Comparison of ENCODE assay signal across 23 cellular contexts in the genomic region with DNA sequence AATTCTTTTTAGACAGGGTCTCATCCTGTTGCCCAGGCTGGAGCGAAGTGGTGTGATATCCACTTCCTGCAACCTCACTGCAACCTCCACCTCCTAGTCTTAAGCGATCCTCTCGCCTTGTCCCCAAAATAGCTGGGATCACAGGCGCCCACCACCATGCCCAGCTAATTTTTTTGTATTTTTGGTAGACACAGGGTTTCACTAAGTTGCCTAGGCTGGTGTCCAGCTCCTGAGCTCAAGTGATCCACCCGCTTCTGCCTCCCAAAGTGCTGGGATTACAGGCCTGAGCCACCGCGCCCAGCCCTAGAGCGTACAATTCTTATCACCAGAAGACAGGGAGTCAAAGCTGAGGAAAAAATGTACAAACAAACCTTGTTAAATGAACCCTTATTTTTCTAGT. TPM values are rescaled to one million over a fixed set of nuclear protein-coding genes. Genes with fewer than 3 reads are reported as not detected.
"Had no signal": no experiment of that assay in that cellular context is flagged by ENCODE, and none has a peak within 500 bp of the region (broad histone marks: within the 10 kb centered on the region; RNA-seq: fewer than 3 reads in every experiment).

No MANE protein-coding gene starts in this region.

- H3K27me3 ChIP-seq: esophagus squamous epithelium, heart right ventricle, sigmoid colon, thyroid gland had no signal

- H3K36me3 Mint-ChIP-seq: immature natural killer cell had no signal

- H3K27ac Mint-ChIP-seq: activated CD4-positive, alpha-beta memory T cell treated with anti-CD3 and anti-CD28 coated beads, Interleukin-2, amount 10 ng/mL, durations not matched to agents 7 days and 5 days; activated naive CD4-positive, alpha-beta T cell treated with anti-CD3 and anti-CD28 coated beads for 36 hours; activated T-cell treated with anti-CD3 and anti-CD28 coated beads, Interleukin-2, amount 50 U/mL, for 24 hours; nephron progenitor cell had no signal

- H3K4me3 Mint-ChIP-seq: activated CD4-positive, alpha-beta memory T cell treated with anti-CD3 and anti-CD28 coated beads, Interleukin-2, amount 10 ng/mL, durations not matched to agents 7 days and 5 days; activated naive CD4-positive, alpha-beta T cell treated with anti-CD3 and anti-CD28 coated beads for 36 hours; activated T-cell treated with anti-CD3 and anti-CD28 coated beads, Interleukin-2, amount 50 U/mL, for 24 hours; immature natural killer cell; nephron progenitor cell had no signal

- H3K9me3 ChIP-seq: esophagus squamous epithelium, heart right ventricle, left ventricle myocardium inferior, sigmoid colon, thyroid gland had no signal

- H3K27ac ChIP-seq: esophagus squamous epithelium, left ventricle myocardium inferior, sigmoid colon, thyroid gland, VCaP had no signal

- H3K9me3 Mint-ChIP-seq: activated CD4-positive, alpha-beta memory T cell treated with anti-CD3 and anti-CD28 coated beads, Interleukin-2, amount 10 ng/mL, durations not matched to agents 7 days and 5 days; activated naive CD4-positive, alpha-beta T cell treated with anti-CD3 and anti-CD28 coated beads for 36 hours; activated T-cell treated with anti-CD3 and anti-CD28 coated beads, Interleukin-2, amount 50 U/mL, for 24 hours; immature natural killer cell; nephron progenitor cell had no signal

- H3K27me3 Mint-ChIP-seq: activated CD4-positive, alpha-beta memory T cell treated with anti-CD3 and anti-CD28 coated beads, Interleukin-2, amount 10 ng/mL, durations not matched to agents 7 days and 5 days; activated T-cell treated with anti-CD3 and anti-CD28 coated beads, Interleukin-2, amount 50 U/mL, for 24 hours had no signal

- FAIRE-seq: astrocyte, bronchial epithelial cell had no signal

- H3K4me3 ChIP-seq: esophagus squamous epithelium, heart right ventricle, left ventricle myocardium inferior, sigmoid colon, thyroid gland had no signal

- DNase-seq: activated CD4-positive, alpha-beta memory T cell treated with anti-CD3 and anti-CD28 coated beads, Interleukin-2, amount 10 ng/mL, durations not matched to agents 7 days and 5 days; activated naive CD4-positive, alpha-beta T cell treated with anti-CD3 and anti-CD28 coated beads for 36 hours; activated T-cell treated with anti-CD3 and anti-CD28 coated beads, Interleukin-2, amount 50 U/mL, for 24 hours; cerebellar nuclear complex; cortex of kidney; effector CD4-positive, alpha-beta T cell; esophagus squamous epithelium; heart right ventricle; immature natural killer cell; kidney glomerular epithelial cell; left ventricle myocardium inferior; mammary epithelial cell; nephron progenitor cell; nucleus accumbens; sigmoid colon; stimulated activated CD4-positive, alpha-beta T cell treated with anti-CD3 and anti-CD28 coated beads, Interleukin-4, amount 100 ng/mL, for 4 hours; stimulated activated naive CD4-positive, alpha-beta T cell treated with Interleukin-2 at 50 U/mL for 16 hours; T-helper 1 cell; T-helper 9 cell; thyroid gland had no signal

- ATAC-seq: heart right ventricle had no signal

- H3K36me3 ChIP-seq: esophagus squamous epithelium, left ventricle myocardium inferior, sigmoid colon, thyroid gland had no signal

RNA-seq across cellular contexts. Expression of a gene that starts 13.9 kb away (rescaled TPM):
- total RNA-seq: astrocyte had no signal

RNA-seq across cellular contexts. Expression of a gene that starts 24.9 kb away (rescaled TPM):
- total RNA-seq: activated CD4-positive, alpha-beta memory T cell treated with anti-CD3 and anti-CD28 coated beads, Interleukin-2, amount 10 ng/mL, durations not matched to agents 7 days and 5 days; activated naive CD4-positive, alpha-beta T cell treated with anti-CD3 and anti-CD28 coated beads for 36 hours; bronchial epithelial cell had no signal
- polyA plus RNA-seq: immature natural killer cell had no signal
